1 cellular context compared by ENCODE assay signal in genomic region chr16:47141773-47142468, GRCh38.
TF ChIP-seq lines count a peak whose summit lies in the region.

No MANE protein-coding gene starts in this region.

TF ChIP-seq in HepG2, 621 proteins besides CTCF, POLR2A, EP300 and RAD21 (continued from another document and continues in another):
- no peak for TF ChIP-seq ZBTB4 (CRISPR knock-in tag; IDR thresholded peaks at IDR 0.05; ENCODE audit: borderline replicate concordance)
- TF ChIP-seq MTF2 (CRISPR knock-in tag; IDR thresholded peaks at IDR 0.05; ENCODE audit: borderline replicate concordance) = no peak
- TF ChIP-seq HCFC1 (IDR thresholded peaks at IDR 0.05; ENCODE audit: low read depth, low read length) = no peak
- TF ChIP-seq ZEB1 (IDR thresholded peaks at IDR 0.05; ENCODE audit: insufficient replicate concordance, low read depth) = peak; percentile 84
- TF ChIP-seq EEA1 (CRISPR knock-in tag; IDR thresholded peaks at IDR 0.05; ENCODE audit: borderline replicate concordance) = no peak
- TF ChIP-seq KLF9 (CRISPR knock-in tag; IDR thresholded peaks at IDR 0.05; ENCODE audit: low read depth) = no peak
- no peak for TF ChIP-seq ZNF430 (CRISPR knock-in tag; IDR thresholded peaks at IDR 0.05)
- TF ChIP-seq RFXANK (CRISPR knock-in tag; IDR thresholded peaks at IDR 0.05) = no peak
- 0 out of 2 replicates have a peak, but pooled peaks have one; percentile 34 for TF ChIP-seq KLF12 (CRISPR knock-in tag; IDR thresholded peaks at IDR 0.05; ENCODE audit: borderline replicate concordance)
- TF ChIP-seq, protein P1, sequence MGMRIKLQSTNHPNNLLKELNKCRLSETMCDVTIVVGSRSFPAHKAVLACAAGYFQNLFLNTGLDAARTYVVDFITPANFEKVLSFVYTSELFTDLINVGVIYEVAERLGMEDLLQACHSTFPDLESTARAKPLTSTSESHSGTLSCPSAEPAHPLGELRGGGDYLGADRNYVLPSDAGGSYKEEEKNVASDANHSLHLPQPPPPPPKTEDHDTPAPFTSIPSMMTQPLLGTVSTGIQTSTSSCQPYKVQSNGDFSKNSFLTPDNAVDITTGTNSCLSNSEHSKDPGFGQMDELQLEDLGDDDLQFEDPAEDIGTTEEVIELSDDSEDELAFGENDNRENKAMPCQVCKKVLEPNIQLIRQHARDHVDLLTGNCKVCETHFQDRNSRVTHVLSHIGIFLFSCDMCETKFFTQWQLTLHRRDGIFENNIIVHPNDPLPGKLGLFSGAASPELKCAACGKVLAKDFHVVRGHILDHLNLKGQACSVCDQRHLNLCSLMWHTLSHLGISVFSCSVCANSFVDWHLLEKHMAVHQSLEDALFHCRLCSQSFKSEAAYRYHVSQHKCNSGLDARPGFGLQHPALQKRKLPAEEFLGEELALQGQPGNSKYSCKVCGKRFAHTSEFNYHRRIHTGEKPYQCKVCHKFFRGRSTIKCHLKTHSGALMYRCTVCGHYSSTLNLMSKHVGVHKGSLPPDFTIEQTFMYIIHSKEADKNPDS (CRISPR knock-in tag; IDR thresholded peaks at IDR 0.05) = no peak
- no peak for TF ChIP-seq HOXD1 (CRISPR knock-in tag; IDR thresholded peaks at IDR 0.05)
- TF ChIP-seq, protein P2, sequence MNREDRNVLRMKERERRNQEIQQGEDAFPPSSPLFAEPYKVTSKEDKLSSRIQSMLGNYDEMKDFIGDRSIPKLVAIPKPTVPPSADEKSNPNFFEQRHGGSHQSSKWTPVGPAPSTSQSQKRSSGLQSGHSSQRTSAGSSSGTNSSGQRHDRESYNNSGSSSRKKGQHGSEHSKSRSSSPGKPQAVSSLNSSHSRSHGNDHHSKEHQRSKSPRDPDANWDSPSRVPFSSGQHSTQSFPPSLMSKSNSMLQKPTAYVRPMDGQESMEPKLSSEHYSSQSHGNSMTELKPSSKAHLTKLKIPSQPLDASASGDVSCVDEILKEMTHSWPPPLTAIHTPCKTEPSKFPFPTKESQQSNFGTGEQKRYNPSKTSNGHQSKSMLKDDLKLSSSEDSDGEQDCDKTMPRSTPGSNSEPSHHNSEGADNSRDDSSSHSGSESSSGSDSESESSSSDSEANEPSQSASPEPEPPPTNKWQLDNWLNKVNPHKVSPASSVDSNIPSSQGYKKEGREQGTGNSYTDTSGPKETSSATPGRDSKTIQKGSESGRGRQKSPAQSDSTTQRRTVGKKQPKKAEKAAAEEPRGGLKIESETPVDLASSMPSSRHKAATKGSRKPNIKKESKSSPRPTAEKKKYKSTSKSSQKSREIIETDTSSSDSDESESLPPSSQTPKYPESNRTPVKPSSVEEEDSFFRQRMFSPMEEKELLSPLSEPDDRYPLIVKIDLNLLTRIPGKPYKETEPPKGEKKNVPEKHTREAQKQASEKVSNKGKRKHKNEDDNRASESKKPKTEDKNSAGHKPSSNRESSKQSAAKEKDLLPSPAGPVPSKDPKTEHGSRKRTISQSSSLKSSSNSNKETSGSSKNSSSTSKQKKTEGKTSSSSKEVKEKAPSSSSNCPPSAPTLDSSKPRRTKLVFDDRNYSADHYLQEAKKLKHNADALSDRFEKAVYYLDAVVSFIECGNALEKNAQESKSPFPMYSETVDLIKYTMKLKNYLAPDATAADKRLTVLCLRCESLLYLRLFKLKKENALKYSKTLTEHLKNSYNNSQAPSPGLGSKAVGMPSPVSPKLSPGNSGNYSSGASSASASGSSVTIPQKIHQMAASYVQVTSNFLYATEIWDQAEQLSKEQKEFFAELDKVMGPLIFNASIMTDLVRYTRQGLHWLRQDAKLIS (CRISPR knock-in tag; IDR thresholded peaks at IDR 0.05) = no peak
- no peak for TF ChIP-seq ATF7-NPFF (CRISPR knock-in tag; IDR thresholded peaks at IDR 0.05; ENCODE audit: low read depth)
- no peak for TF ChIP-seq ZFYVE20 (CRISPR knock-in tag; IDR thresholded peaks at IDR 0.05; ENCODE audit: borderline replicate concordance, low read depth)
- TF ChIP-seq, protein P3, sequence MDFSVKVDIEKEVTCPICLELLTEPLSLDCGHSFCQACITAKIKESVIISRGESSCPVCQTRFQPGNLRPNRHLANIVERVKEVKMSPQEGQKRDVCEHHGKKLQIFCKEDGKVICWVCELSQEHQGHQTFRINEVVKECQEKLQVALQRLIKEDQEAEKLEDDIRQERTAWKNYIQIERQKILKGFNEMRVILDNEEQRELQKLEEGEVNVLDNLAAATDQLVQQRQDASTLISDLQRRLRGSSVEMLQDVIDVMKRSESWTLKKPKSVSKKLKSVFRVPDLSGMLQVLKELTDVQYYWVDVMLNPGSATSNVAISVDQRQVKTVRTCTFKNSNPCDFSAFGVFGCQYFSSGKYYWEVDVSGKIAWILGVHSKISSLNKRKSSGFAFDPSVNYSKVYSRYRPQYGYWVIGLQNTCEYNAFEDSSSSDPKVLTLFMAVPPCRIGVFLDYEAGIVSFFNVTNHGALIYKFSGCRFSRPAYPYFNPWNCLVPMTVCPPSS (IDR thresholded peaks at IDR 0.05) = no peak
- TF ChIP-seq ZNF253 (CRISPR knock-in tag; IDR thresholded peaks at IDR 0.05; ENCODE audit: borderline replicate concordance) = 0 out of 2 replicates have a peak, but pooled peaks have one; percentile 52
- TF ChIP-seq ZNF605 (CRISPR knock-in tag; IDR thresholded peaks at IDR 0.05) = peak; percentile 33; the same call in 1 of the 2 replicates
- 0 out of 2 replicates have a peak, but pooled peaks have one; percentile 42 for TF ChIP-seq TGIF2 (CRISPR knock-in tag; IDR thresholded peaks at IDR 0.05)
- no peak for TF ChIP-seq MBNL3 (CRISPR knock-in tag; conservative IDR thresholded peaks at IDR 0.05)
- no peak for TF ChIP-seq ATRX (CRISPR knock-in tag; IDR thresholded peaks at IDR 0.05; ENCODE audit: borderline replicate concordance)
- TF ChIP-seq DMAP1 (CRISPR knock-in tag; IDR thresholded peaks at IDR 0.05) = 0 out of 2 replicates have a peak, but pooled peaks have one; percentile 22
- no peak for TF ChIP-seq CHD2 (IDR thresholded peaks at IDR 0.05; ENCODE audit: low read depth, low read length)
- TF ChIP-seq TEAD3 (CRISPR knock-in tag; optimal IDR thresholded peaks at IDR 0.05; ENCODE audit: borderline replicate concordance) = peak; percentile 59
- no peak for TF ChIP-seq MAZ (IDR thresholded peaks at IDR 0.05; ENCODE audit: borderline replicate concordance, low read depth, low read length)
- TF ChIP-seq MAZ (CRISPR knock-in tag; IDR thresholded peaks at IDR 0.05; ENCODE audit: low read depth) = peak; percentile 38; the same call in 1 of the 2 replicates
- TF ChIP-seq, protein P4, sequence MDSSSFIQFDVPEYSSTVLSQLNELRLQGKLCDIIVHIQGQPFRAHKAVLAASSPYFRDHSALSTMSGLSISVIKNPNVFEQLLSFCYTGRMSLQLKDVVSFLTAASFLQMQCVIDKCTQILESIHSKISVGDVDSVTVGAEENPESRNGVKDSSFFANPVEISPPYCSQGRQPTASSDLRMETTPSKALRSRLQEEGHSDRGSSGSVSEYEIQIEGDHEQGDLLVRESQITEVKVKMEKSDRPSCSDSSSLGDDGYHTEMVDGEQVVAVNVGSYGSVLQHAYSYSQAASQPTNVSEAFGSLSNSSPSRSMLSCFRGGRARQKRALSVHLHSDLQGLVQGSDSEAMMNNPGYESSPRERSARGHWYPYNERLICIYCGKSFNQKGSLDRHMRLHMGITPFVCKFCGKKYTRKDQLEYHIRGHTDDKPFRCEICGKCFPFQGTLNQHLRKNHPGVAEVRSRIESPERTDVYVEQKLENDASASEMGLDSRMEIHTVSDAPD (CRISPR knock-in tag; IDR thresholded peaks at IDR 0.05) = no peak
- TF ChIP-seq KLF16 (CRISPR knock-in tag; IDR thresholded peaks at IDR 0.05) = no peak
- no peak for TF ChIP-seq MLLT10 (CRISPR knock-in tag; IDR thresholded peaks at IDR 0.05)
- TF ChIP-seq, protein P5, sequence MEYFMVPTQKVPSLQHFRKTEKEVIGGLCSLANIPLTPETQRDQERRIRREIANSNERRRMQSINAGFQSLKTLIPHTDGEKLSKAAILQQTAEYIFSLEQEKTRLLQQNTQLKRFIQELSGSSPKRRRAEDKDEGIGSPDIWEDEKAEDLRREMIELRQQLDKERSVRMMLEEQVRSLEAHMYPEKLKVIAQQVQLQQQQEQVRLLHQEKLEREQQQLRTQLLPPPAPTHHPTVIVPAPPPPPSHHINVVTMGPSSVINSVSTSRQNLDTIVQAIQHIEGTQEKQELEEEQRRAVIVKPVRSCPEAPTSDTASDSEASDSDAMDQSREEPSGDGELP (IDR thresholded peaks at IDR 0.05; ENCODE audit: borderline replicate concordance, low read depth) = no peak
- no peak for TF ChIP-seq MAFG (CRISPR knock-in tag; IDR thresholded peaks at IDR 0.05)
- peak; percentile 59; the same call in 1 of the 2 replicates for TF ChIP-seq ZNF124 (CRISPR knock-in tag; IDR thresholded peaks at IDR 0.05)
- TF ChIP-seq PHF21A (CRISPR knock-in tag; IDR thresholded peaks at IDR 0.05) = no peak
- TF ChIP-seq FOXK2 (IDR thresholded peaks at IDR 0.05) = no peak
- TF ChIP-seq NFKB2 (CRISPR knock-in tag; IDR thresholded peaks at IDR 0.05; ENCODE audit: borderline replicate concordance) = 0 out of 2 replicates have a peak, but pooled peaks have one; percentile 22
- TF ChIP-seq GPN1 (CRISPR knock-in tag; IDR thresholded peaks at IDR 0.05; ENCODE audit: borderline replicate concordance) = no peak
- TF ChIP-seq ZSCAN22 (CRISPR knock-in tag; IDR thresholded peaks at IDR 0.05) = no peak
- TF ChIP-seq, protein P6, sequence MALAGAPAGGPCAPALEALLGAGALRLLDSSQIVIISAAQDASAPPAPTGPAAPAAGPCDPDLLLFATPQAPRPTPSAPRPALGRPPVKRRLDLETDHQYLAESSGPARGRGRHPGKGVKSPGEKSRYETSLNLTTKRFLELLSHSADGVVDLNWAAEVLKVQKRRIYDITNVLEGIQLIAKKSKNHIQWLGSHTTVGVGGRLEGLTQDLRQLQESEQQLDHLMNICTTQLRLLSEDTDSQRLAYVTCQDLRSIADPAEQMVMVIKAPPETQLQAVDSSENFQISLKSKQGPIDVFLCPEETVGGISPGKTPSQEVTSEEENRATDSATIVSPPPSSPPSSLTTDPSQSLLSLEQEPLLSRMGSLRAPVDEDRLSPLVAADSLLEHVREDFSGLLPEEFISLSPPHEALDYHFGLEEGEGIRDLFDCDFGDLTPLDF (CRISPR knock-in tag; IDR thresholded peaks at IDR 0.05) = no peak
- TF ChIP-seq, protein P7, sequence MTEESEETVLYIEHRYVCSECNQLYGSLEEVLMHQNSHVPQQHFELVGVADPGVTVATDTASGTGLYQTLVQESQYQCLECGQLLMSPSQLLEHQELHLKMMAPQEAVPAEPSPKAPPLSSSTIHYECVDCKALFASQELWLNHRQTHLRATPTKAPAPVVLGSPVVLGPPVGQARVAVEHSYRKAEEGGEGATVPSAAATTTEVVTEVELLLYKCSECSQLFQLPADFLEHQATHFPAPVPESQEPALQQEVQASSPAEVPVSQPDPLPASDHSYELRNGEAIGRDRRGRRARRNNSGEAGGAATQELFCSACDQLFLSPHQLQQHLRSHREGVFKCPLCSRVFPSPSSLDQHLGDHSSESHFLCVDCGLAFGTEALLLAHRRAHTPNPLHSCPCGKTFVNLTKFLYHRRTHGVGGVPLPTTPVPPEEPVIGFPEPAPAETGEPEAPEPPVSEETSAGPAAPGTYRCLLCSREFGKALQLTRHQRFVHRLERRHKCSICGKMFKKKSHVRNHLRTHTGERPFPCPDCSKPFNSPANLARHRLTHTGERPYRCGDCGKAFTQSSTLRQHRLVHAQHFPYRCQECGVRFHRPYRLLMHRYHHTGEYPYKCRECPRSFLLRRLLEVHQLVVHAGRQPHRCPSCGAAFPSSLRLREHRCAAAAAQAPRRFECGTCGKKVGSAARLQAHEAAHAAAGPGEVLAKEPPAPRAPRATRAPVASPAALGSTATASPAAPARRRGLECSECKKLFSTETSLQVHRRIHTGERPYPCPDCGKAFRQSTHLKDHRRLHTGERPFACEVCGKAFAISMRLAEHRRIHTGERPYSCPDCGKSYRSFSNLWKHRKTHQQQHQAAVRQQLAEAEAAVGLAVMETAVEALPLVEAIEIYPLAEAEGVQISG (CRISPR knock-in tag; IDR thresholded peaks at IDR 0.05) = peak; percentile 58; the same call in 1 of the 2 replicates
- TF ChIP-seq SRY (CRISPR knock-in tag; IDR thresholded peaks at IDR 0.05) = no peak
- TF ChIP-seq, protein P8, sequence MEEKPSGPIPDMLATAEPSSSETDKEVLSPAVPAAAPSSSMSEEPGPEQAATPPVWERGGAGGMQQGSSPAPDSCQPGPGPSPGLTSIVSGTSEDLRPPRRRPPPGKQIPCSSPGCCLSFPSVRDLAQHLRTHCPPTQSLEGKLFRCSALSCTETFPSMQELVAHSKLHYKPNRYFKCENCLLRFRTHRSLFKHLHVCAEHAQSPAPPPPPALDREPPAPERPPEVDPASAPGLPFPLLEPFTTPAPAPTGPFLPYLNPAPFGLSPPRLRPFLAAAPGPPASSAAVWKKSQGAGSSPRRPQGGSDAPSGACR (CRISPR knock-in tag; IDR thresholded peaks at IDR 0.05) = no peak
- TF ChIP-seq YY1 (IDR thresholded peaks at IDR 0.05; ENCODE audit: insufficient read depth, insufficient replicate concordance, low read depth, low read length) = peak; percentile 49
- no peak for TF ChIP-seq ZNF878 (CRISPR knock-in tag; IDR thresholded peaks at IDR 0.05)
- TF ChIP-seq ZNF747 (CRISPR knock-in tag; IDR thresholded peaks at IDR 0.05; ENCODE audit: borderline replicate concordance) = no peak
- TF ChIP-seq SMAD3 (CRISPR knock-in tag; IDR thresholded peaks at IDR 0.05) = no peak
- TF ChIP-seq HNRNPK (IDR thresholded peaks at IDR 0.05; ENCODE audit: low read depth, low read length, poor library complexity, severe bottlenecking) = no peak
- TF ChIP-seq NCOA1 (CRISPR knock-in tag; IDR thresholded peaks at IDR 0.05) = no peak
- no peak for TF ChIP-seq ZNF83 (CRISPR knock-in tag; IDR thresholded peaks at IDR 0.05; ENCODE audit: borderline replicate concordance)
- no peak for TF ChIP-seq ZNF839 (CRISPR knock-in tag; IDR thresholded peaks at IDR 0.05; ENCODE audit: borderline replicate concordance)
